ENCODE assay signal across 8 cellular contexts in genomic region chr21:43921979-43922945, GRCh38. TPM values are rescaled to one million over a fixed set of nuclear protein-coding genes. Genes with fewer than 3 reads are reported as not detected.
DNase-seq lines count a peak whose midpoint lies in the region; ATAC-seq, FAIRE-seq and TF ChIP-seq lines count a peak whose summit lies in the region.

No MANE protein-coding gene starts in this region.

- no peaks in the 10 kb centered on the region for H3K36me3 ChIP-seq in breast epithelium
- H3K36me3 ChIP-seq in esophagus squamous epithelium: peaks cover 0 to 26% (median 0%) of the 10 kb centered on the region in 3 donors

- H3K9me3 ChIP-seq in breast epithelium: no peaks in the 10 kb centered on the region
- no peaks in the 10 kb centered on the region for H3K9me3 ChIP-seq in esophagus squamous epithelium

- WGBS in esophagus squamous epithelium, 2 donors: 64 to 77% methylated on average over 20 to 22 of the region's 27 CpGs

- peaks cover 0 to 8% of the 10 kb centered on the region in 2 donors for H3K4me1 ChIP-seq in breast epithelium
- peaks cover 21 to 73% (median 38%) of the 10 kb centered on the region in 3 donors for H3K4me1 ChIP-seq in esophagus squamous epithelium

- peaks cover 21% of the 10 kb centered on the region for H3K36me3 Mint-ChIP-seq in activated CD8-positive, alpha-beta T cell treated with anti-CD3 and anti-CD28 coated beads for 36 hours (ENCODE audit: low read depth)
- H3K36me3 Mint-ChIP-seq in glutamatergic neuron (ENCODE audit: unreplicated experiment): no peaks in the 10 kb centered on the region

- H3K27me3 Mint-ChIP-seq in activated CD8-positive, alpha-beta T cell treated with anti-CD3 and anti-CD28 coated beads for 36 hours: peaks cover 2% of the 10 kb centered on the region
- peaks cover 3% of the 10 kb centered on the region for H3K27me3 Mint-ChIP-seq in glutamatergic neuron (ENCODE audit: unreplicated experiment)

- POLR2A ChIA-PET in activated CD8-positive, alpha-beta T cell treated with anti-CD3 and anti-CD28 coated beads for 36 hours (lab: Charles Lee): interaction anchor here (0.7 to 1.1 kb wide), 6 partner anchors 14 to 133 kb away, joined by 3 to 5 read pairs (median 3); partner anchors contain the start of gene RRP1

- H3K4me3 Mint-ChIP-seq in activated CD8-positive, alpha-beta T cell treated with anti-CD3 and anti-CD28 coated beads for 36 hours: peak overlapping the region; percentile 53
- H3K4me3 Mint-ChIP-seq in glutamatergic neuron (ENCODE audit: unreplicated experiment): peak overlapping the region; percentile 63

- TF ChIP-seq CTCF in activated CD8-positive, alpha-beta T cell treated with anti-CD3 and anti-CD28 coated beads for 36 hours (IDR thresholded peaks at IDR 0.05): no peak
- no peak for TF ChIP-seq CTCF in glutamatergic neuron (IDR thresholded peaks at IDR 0.05; ENCODE audit: partially characterized antibody, unreplicated experiment)
- TF ChIP-seq CTCF in breast epithelium (IDR thresholded peaks at IDR 0.05): no peak
- no peak for TF ChIP-seq CTCF in esophagus squamous epithelium (IDR thresholded peaks at IDR 0.05)

- TF ChIP-seq POLR2A in breast epithelium (IDR thresholded peaks at IDR 0.05): no peak
- TF ChIP-seq POLR2A in esophagus squamous epithelium (IDR thresholded peaks at IDR 0.05): no peak

- intact Hi-C loops in activated CD8-positive, alpha-beta T cell treated with anti-CD3 and anti-CD28 coated beads for 36 hours (cut with micrococcal nuclease): no loop called here
- intact Hi-C loops in breast epithelium (cut with DNase I; ENCODE audit: low total_unique reads): no loop called here
- intact Hi-C loops in esophagus squamous epithelium (cut with DNase I): no loop called here

- no peak for FAIRE-seq in HTR-8/SVneo (lab: Jason Lieb, UNC)

- CTCF ChIA-PET in activated CD8-positive, alpha-beta T cell treated with anti-CD3 and anti-CD28 coated beads for 36 hours (lab: Charles Lee): interaction anchor here (1.1 to 3.3 kb wide), 2 partner anchors 17 to 21 kb away, joined by 4 to 18 read pairs; no protein-coding TSS in a partner anchor

- DNase-seq in HK-2 (ENCODE audit: unreplicated experiment) (peak; percentile 54), glutamatergic neuron (no peak), breast epithelium (ENCODE audit: low spot score in 2 of 2) (no peak), HTR-8/SVneo (ENCODE audit: insufficient read length, low spot score) (no peak), esophagus squamous epithelium (lab: John Stamatoyannopoulos, UW) (no peak), cerebellar nuclear complex (lab: John Stamatoyannopoulos, UW) (no peak)
- peak; percentile 92 for DNase-seq in activated CD8-positive, alpha-beta T cell treated with anti-CD3 and anti-CD28 coated beads for 36 hours
- DNase-seq in stimulated activated CD8-positive, alpha-beta memory T cell treated with anti-CD3 and anti-CD28 coated beads, Interleukin-4, amount 100 ng/mL, for 4 hours (ENCODE audit: low read depth in 2 of 2, low spot score in 1 of 2): peak; percentile 52 to 77

- peak overlapping the region; percentile 95 for H3K27ac Mint-ChIP-seq in activated CD8-positive, alpha-beta T cell treated with anti-CD3 and anti-CD28 coated beads for 36 hours
- peak overlapping the region; percentile 13 for H3K27ac Mint-ChIP-seq in glutamatergic neuron (ENCODE audit: unreplicated experiment)

- peak; percentile 78 for ATAC-seq in activated CD8-positive, alpha-beta T cell treated with anti-CD3 and anti-CD28 coated beads for 36 hours

- H3K27ac ChIP-seq in breast epithelium (no peak overlapping the region), esophagus squamous epithelium (no peak overlapping the region)

- H3K27me3 ChIP-seq in breast epithelium: no peaks in the 10 kb centered on the region
- H3K27me3 ChIP-seq in esophagus squamous epithelium: no peaks in the 10 kb centered on the region

- peaks cover 2% of the 10 kb centered on the region for H3K9me3 Mint-ChIP-seq in activated CD8-positive, alpha-beta T cell treated with anti-CD3 and anti-CD28 coated beads for 36 hours
- peaks cover 4% of the 10 kb centered on the region for H3K9me3 Mint-ChIP-seq in glutamatergic neuron (ENCODE audit: unreplicated experiment)

- H3K4me3 ChIP-seq in breast epithelium (no peak overlapping the region), esophagus squamous epithelium (no peak overlapping the region)

- peaks cover 54% of the 10 kb centered on the region for H3K4me1 Mint-ChIP-seq in activated CD8-positive, alpha-beta T cell treated with anti-CD3 and anti-CD28 coated beads for 36 hours (ENCODE audit: low read depth)
- H3K4me1 Mint-ChIP-seq in glutamatergic neuron (ENCODE audit: low read depth, unreplicated experiment): peaks cover 26% of the 10 kb centered on the region

RNA-seq across cellular contexts. Expression of gene AGPAT3, which starts 57.2 kb away (rescaled TPM):
- total RNA-seq in activated CD8-positive, alpha-beta T cell treated with anti-CD3 and anti-CD28 coated beads for 36 hours: 10 to 100 TPM; 59.3 to 62.2 TPM
- 12.6 TPM for total RNA-seq in glutamatergic neuron (ENCODE audit: unreplicated experiment)
- 10 to 100 TPM; 27.2 to 35.8 (median 28.2) TPM for total RNA-seq in breast epithelium
- 10 to 100 TPM; 31.7 to 35.7 (median 33.0) TPM for total RNA-seq in esophagus squamous epithelium

Comparison
In these comparisons a context has a peak if more than half of its experiments do, and no peak if none do; other contexts are left out.
1. DNase-seq: peak in HK-2 (single experiment), activated CD8-positive, alpha-beta T cell treated with anti-CD3 and anti-CD28 coated beads for 36 hours (single experiment) and stimulated activated CD8-positive, alpha-beta memory T cell treated with anti-CD3 and anti-CD28 coated beads, Interleukin-4, amount 100 ng/mL, for 4 hours (2 of 2); none in glutamatergic neuron (single experiment), breast epithelium (0 of 2), HTR-8/SVneo (single experiment), esophagus squamous epithelium (single experiment) and cerebellar nuclear complex (0 of 2).